In the genomic region with DNA sequence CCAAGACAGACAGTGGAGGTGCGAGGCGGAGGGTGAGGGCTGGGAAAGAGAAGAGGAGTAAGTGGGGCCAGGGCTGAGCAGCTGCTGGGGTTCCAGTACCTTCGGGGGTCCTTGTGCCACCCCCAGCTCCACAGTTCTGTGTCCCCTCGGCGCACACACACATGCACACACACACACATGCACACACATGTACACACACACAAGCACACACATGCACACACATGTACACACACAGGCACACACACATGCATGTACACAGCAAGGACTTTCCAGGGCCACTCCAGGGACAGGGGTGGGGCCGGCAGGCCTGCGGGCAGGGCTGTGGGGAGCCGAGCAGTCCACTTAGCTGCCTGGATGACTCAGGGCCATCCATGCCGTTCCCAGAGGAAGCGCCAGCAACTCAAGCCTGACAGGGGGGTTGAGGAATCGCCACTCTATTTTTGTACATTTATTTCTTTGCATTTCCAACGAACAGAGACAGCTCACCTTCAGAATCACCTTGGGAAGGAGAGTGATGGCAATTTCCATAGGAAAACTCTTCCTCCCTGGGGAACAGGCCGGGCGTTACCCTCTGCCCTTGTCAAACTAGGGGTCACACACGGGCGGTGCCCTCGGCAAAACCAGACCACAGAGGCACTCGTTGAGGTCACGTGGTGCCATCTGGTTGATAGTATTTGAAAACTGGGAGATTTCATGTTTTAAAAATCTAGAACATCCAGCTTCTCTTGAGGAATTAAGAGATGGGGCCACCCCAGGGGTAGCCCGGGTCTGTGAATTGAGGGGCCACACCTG, we compare ENCODE assay signal across 16 cellular contexts.
DNase-seq lines count a peak whose midpoint lies in the region; ATAC-seq, FAIRE-seq and TF ChIP-seq lines count a peak whose summit lies in the region.
"Had no signal": no experiment of that assay in that cellular context is flagged by ENCODE, and none has a peak within 500 bp of the region (broad histone marks: within the 10 kb centered on the region; RNA-seq: fewer than 3 reads in every experiment).

No MANE protein-coding gene starts in this region.

- ATAC-seq in GM21447 (IDR thresholded peaks at IDR 0.05; ENCODE audit: unreplicated experiment) (no peak), GM19328 (IDR thresholded peaks at IDR 0.05; ENCODE audit: unreplicated experiment) (no peak)
- ATAC-seq: activated CD4-positive, CD25-positive, alpha-beta regulatory T cell treated with anti-CD3 and anti-CD28 coated beads, Interleukin-2, amount 50 U/mL, for 24 hours; sciatic nerve; stimulated activated naive CD8-positive, alpha-beta T cell treated with anti-CD3 and anti-CD28 coated beads, Interleukin-15, Interleukin-2, amounts not matched to agents 100 U/mL and 50 U/mL, for 24 hours had no signal

- H3K4me1 Mint-ChIP-seq in HFFc6 (ENCODE audit: low read depth), result peaks cover 29% of the 10 kb centered on the region
- H3K4me1 Mint-ChIP-seq: CD14-positive monocyte; naive thymus-derived CD4-positive, alpha-beta T cell had no signal

- H3K27ac ChIP-seq in kidney (ENCODE audit: low read depth in 2 of 2, low read length in 2 of 2), result no peak overlapping the region

- intact Hi-C loops in kidney (cut with DNase I), result no loop called here

- in situ Hi-C loops in astrocyte of the spinal cord (cut with HindIII; ENCODE audit: low sequenced_read_pairs), result no loop called here

- H3K36me3 Mint-ChIP-seq in HFFc6 (ENCODE audit: low read depth), result no peaks in the 10 kb centered on the region
- H3K36me3 Mint-ChIP-seq: CD14-positive monocyte; naive thymus-derived CD4-positive, alpha-beta T cell had no signal

- peaks cover 2% of the 10 kb centered on the region for H3K27me3 Mint-ChIP-seq in HFFc6 (ENCODE audit: insufficient read depth)

- H3K4me3 Mint-ChIP-seq in HFFc6, result peak overlapping the region; percentile 60
- H3K4me3 Mint-ChIP-seq: CD14-positive monocyte; naive thymus-derived CD4-positive, alpha-beta T cell had no signal

- TF ChIP-seq CTCF in AG10803 (conservative IDR thresholded peaks at IDR 0.05; ENCODE audit: low read length), result no peak
- no peak for TF ChIP-seq CTCF in HFFc6 (IDR thresholded peaks at IDR 0.05)
- TF ChIP-seq CTCF in astrocyte of the spinal cord (IDR thresholded peaks at IDR 0.05; ENCODE audit: low read depth, low read length), result no peak
- no peak for TF ChIP-seq CTCF in kidney (IDR thresholded peaks at IDR 0.05; ENCODE audit: borderline replicate concordance, extremely low read depth, insufficient read depth)

- no peaks in the 10 kb centered on the region for H3K9me3 ChIP-seq in kidney (ENCODE audit: control insufficient read depth in 1 of 2, low read length in 2 of 2)
- H3K9me3 ChIP-seq: HAP-1 had no signal

- FAIRE-seq in kidney (lab: Jason Lieb, UNC), result no peak

- H3K36me3 ChIP-seq in kidney (ENCODE audit: control insufficient read depth in 1 of 2, insufficient read depth in 2 of 2, low read length in 2 of 2), result no peaks in the 10 kb centered on the region
- H3K36me3 ChIP-seq: HAP-1 had no signal

- H3K4me1 ChIP-seq in kidney (ENCODE audit: control insufficient read depth in 1 of 2, insufficient read depth in 1 of 2, low read depth in 1 of 2, low read length in 2 of 2), result no peaks in the 10 kb centered on the region
- H3K4me1 ChIP-seq: HAP-1 had no signal

- DNase-seq in AG10803 (ENCODE audit: low read depth), result peak; percentile 74
- DNase-seq in HFFc6, result peak; percentile 75
- DNase-seq in astrocyte of the spinal cord (ENCODE audit: low read depth, low spot score), result peak; percentile 43
- peak; percentile 43 for DNase-seq in left kidney (ENCODE audit: low read depth, low spot score)
- DNase-seq in kidney, result no peak
- no peak for DNase-seq in NCI-H146 (lab: John Stamatoyannopoulos, UW)
- DNase-seq: naive thymus-derived CD4-positive, alpha-beta T cell; NCI-H226; stimulated activated naive CD8-positive, alpha-beta T cell treated with anti-CD3 and anti-CD28 coated beads, Interleukin-15, Interleukin-2, amounts not matched to agents 100 U/mL and 50 U/mL, for 24 hours; SW 1271 had no signal

- H3K9ac ChIP-seq in kidney (ENCODE audit: low read length in 2 of 2), result no peak overlapping the region

- H3K9me3 Mint-ChIP-seq in HFFc6, result no peaks in the 10 kb centered on the region
- H3K9me3 Mint-ChIP-seq: naive thymus-derived CD4-positive, alpha-beta T cell had no signal

- H3K4me3 ChIP-seq in AG10803 (ENCODE audit: low read length), result no peak overlapping the region
- no peak overlapping the region for H3K4me3 ChIP-seq in astrocyte of the spinal cord (ENCODE audit: low read depth, low read length)
- no peak overlapping the region for H3K4me3 ChIP-seq in kidney (ENCODE audit: low read length in 2 of 2)
- H3K4me3 ChIP-seq: HAP-1 had no signal

- H3K27ac Mint-ChIP-seq in HFFc6, result peak overlapping the region; percentile 88
- H3K27ac Mint-ChIP-seq: naive thymus-derived CD4-positive, alpha-beta T cell had no signal

Comparison
In these comparisons a context has a peak if more than half of its experiments do, and no peak if none do; other contexts are left out.
1. DNase-seq: peak in AG10803 (single experiment), HFFc6 (single experiment), astrocyte of the spinal cord (single experiment) and left kidney (single experiment); none in kidney (single experiment) and NCI-H146 (single experiment).